ENCODE assay signal across 8 cellular contexts in the genomic region with DNA sequence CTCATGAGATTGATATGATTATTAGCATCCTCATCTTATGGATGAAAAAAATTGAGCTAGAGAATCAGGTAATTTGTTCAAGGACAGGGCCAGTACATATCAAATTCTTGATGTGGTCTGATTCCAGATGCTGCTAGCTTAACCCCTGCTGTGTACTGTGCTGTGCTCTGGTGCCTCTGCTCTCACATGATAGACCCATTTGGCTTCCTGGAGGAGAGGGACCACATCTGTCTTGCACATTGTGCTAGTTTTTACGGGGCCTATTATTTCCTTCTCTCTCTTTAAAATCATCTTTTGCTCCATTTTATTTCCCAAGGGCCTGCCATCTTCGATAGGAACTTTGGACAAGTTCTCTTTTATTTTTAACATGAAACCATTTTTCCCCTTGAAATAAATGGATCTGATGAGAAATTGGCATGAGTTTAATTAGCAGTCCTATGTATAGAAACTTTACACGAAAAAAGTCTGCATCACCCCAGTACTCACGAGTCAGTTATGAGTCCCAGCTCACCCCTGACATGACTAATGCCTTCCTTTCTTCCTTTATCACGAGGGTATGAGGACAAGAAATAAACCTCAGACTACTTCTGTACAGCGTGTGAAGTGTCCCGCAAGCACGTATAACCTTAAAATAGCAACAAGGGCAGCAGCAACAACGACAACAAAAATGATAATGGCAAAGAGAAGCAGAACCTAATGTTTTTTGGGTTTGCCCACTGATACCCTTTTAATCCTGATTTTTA. TPM values are rescaled to one million over a fixed set of nuclear protein-coding genes. Genes with fewer than 3 reads are reported as not detected.
DNase-seq lines count a peak whose midpoint lies in the region; TF ChIP-seq lines count a peak whose summit lies in the region.

No MANE protein-coding gene starts in this region.

- peak; percentile 71 for DNase-seq in GM12865 (ENCODE audit: low read depth)
- peak; percentile 96 for DNase-seq in GM23248
- peak; percentile 65 for DNase-seq in MV-4-11 (lab: John Stamatoyannopoulos, UW)
- DNase-seq in epithelial cell of prostate (ENCODE audit: low read depth, low spot score), result peak; percentile 78
- no peak for DNase-seq in DMS53 (lab: John Stamatoyannopoulos, UW)
- no peak for DNase-seq in HAP-1 (ENCODE audit: low spot score in 2 of 2)
- no peak for DNase-seq in inferior parietal cortex (ENCODE audit: extremely low spot score)
- no peak for DNase-seq in activated CD8-positive, alpha-beta memory T cell treated with anti-CD3 and anti-CD28 coated beads for 24 hours

- in situ Hi-C loops in GM23248 (cut with MboI) (no loop called here), HAP-1 (cut with MboI; ENCODE audit: low sequenced_read_pairs) (no loop called here)

- H3K36me3 ChIP-seq in GM23248 (ENCODE audit: low read depth) (no peaks in the 10 kb centered on the region), HAP-1 (replicated peaks) (no peaks in the 10 kb centered on the region)

- 7% methylated on average over 9 of the region's 9 CpGs for WGBS in GM23248 (ENCODE audit: low coverage in 1 of 2, low lambda C conversion rate in 2 of 2, missing lambda C conversion rate in 2 of 2), 2 experiments

- peak overlapping the region; percentile 95 for H3K27ac ChIP-seq in GM23248
- peak overlapping the region; percentile 45 for H3K27ac ChIP-seq in epithelial cell of prostate

- H3K9ac ChIP-seq in GM23248, result peak overlapping the region; percentile 75

- H3K4me1 ChIP-seq in GM23248 (ENCODE audit: insufficient read depth) (peaks cover 18% of the 10 kb centered on the region), HAP-1 (no peaks in the 10 kb centered on the region)

- no peaks in the 10 kb centered on the region for H3K9me3 ChIP-seq in GM23248 (ENCODE audit: low read depth)
- H3K9me3 ChIP-seq in HAP-1, result no peaks in the 10 kb centered on the region

- H3K27me3 ChIP-seq in GM23248 (replicated peaks; ENCODE audit: insufficient read depth) (no peaks in the 10 kb centered on the region), HAP-1 (ENCODE audit: low read depth) (no peaks in the 10 kb centered on the region)

- peak overlapping the region; percentile 70 for H3K4me2 ChIP-seq in GM23248 (ENCODE audit: unreplicated experiment)

- no peaks in the 10 kb centered on the region for H3K9me2 ChIP-seq in GM23248 (ENCODE audit: insufficient read depth)

- peak overlapping the region; percentile 40 for H2AFZ ChIP-seq in GM23248

- H3K79me2 ChIP-seq in GM23248 (ENCODE audit: insufficient read depth), result peaks cover 32% of the 10 kb centered on the region

- H3K4me3 ChIP-seq in GM12865 (ENCODE audit: low read depth, low read length) (no peak overlapping the region; the same call in 1 of the 2 replicates), GM23248 (peak overlapping the region; percentile 19; the same call in 1 of the 2 replicates), HAP-1 (no peak overlapping the region)

- H4K20me1 ChIP-seq in GM23248 (ENCODE audit: insufficient read depth), result no peaks in the 10 kb centered on the region

- no peak for TF ChIP-seq CTCF in GM12865 (IDR thresholded peaks at IDR 0.05; ENCODE audit: insufficient read depth, low read depth, low read length, missing control alignments)

- peaks cover 17% of the 10 kb centered on the region for H3F3A ChIP-seq in GM23248 (ENCODE audit: insufficient read depth)

RNA-seq across cellular contexts. Expression of a gene that starts 26.5 kb away (rescaled TPM):
- total RNA-seq in GM23248 (2014; rRNA removed; shearing (Covaris generic)), result 68.3 and 68.6 TPM in 2 replicates
- 31.1 and 31.3 TPM in 2 replicates for polyA plus RNA-seq in GM23248 (2016; fragmentation: Nextera tagmentation; extraction: Ambion mirVana)

Comparison
In these comparisons a context has a peak if more than half of its experiments do, and no peak if none do; other contexts are left out.
1. DNase-seq: peak in GM12865 (single experiment), GM23248 (single experiment), MV-4-11 (single experiment) and epithelial cell of prostate (single experiment); none in DMS53 (single experiment), HAP-1 (0 of 2), inferior parietal cortex (single experiment) and activated CD8-positive, alpha-beta memory T cell treated with anti-CD3 and anti-CD28 coated beads for 24 hours (single experiment).